ENCODE assay signal across 8 cellular contexts in the genomic region with DNA sequence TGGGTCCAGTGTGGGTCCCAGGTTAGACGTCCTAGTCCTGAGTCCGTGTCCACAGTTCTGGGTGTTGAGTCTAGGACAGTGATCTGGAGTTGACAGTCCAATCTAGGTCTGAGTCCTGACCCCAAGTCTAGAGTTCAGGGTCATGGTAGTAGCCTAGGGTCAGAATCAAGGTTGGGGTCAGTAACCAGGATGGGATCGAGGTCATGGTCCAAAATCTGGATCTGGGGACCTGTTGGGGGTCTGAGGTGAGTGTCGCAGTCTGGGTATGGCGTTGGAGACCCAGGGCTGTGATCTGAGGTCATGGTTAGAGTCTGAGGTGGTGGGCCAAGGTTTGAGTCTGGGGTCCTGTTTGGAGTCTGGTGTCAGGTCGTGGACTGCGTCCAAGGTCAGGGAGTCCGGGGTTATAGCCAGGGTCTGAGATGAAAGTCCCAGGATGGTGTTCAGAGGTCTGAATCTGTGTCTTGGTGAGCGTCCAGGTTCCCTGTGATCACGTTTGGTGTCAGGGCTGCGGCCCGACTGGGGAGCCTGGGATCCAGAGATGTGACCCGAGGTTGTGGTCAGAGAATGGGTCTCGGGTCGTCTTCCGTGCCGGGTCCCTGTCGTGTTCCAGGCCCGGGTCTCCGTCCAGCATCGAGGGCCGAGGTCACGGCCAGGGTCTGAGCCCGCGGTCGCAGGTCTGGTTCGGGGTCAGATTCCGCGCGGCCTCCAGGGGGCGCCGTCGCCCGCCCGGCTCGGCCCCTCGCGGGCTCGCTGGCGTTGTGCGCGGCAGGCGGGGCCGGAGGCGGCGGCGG. TPM values are rescaled to one million over a fixed set of nuclear protein-coding genes. Genes with fewer than 3 reads are reported as not detected.
DNase-seq lines count a peak whose midpoint lies in the region; ATAC-seq and TF ChIP-seq lines count a peak whose summit lies in the region.

No MANE protein-coding gene starts in this region.

- peak overlapping the region; percentile 77 for H3K4me3 Mint-ChIP-seq in activated CD8-positive, alpha-beta T cell treated with anti-CD3 and anti-CD28 coated beads, Interleukin-2, amount 10 ng/mL, durations not matched to agents 7 days and 5 days
- peak overlapping the region; percentile 92 for H3K4me3 Mint-ChIP-seq in endodermal cell
- H3K4me3 Mint-ChIP-seq in stimulated activated memory B cell treated with anti-CD40 and anti-IgM and Interleukin-4, amounts not matched to agents 10 μg/mL and 1 μg/mL and 100 μg/mL, for 72 hours, result peak overlapping the region; percentile 79

- peak; percentile 72 for DNase-seq in ELF-1 (ENCODE audit: low read depth, low spot score)
- DNase-seq in NCI-H226, result peak; percentile 40
- peak; percentile 79 for DNase-seq in activated CD8-positive, alpha-beta T cell treated with anti-CD3 and anti-CD28 coated beads, Interleukin-2, amount 10 ng/mL, durations not matched to agents 7 days and 5 days
- DNase-seq in endodermal cell, result peak; percentile 93
- DNase-seq in midbrain (lab: John Stamatoyannopoulos, UW), result peak; percentile 70
- no peak for DNase-seq in cerebellar cortex (ENCODE audit: low spot score)

- WGBS in endodermal cell (ENCODE audit: insufficient coverage in 1 of 2, insufficient read length in 1 of 2), 2 experiments, result 22 to 66% methylated on average over 10 to 47 of the region's 47 CpGs

- H3K9ac ChIP-seq in endodermal cell (ENCODE audit: extremely low read depth, low read length, poor library complexity, severe bottlenecking), result no peak overlapping the region

- peaks cover 39% of the 10 kb centered on the region for H3K36me3 Mint-ChIP-seq in activated CD8-positive, alpha-beta T cell treated with anti-CD3 and anti-CD28 coated beads, Interleukin-2, amount 10 ng/mL, durations not matched to agents 7 days and 5 days (ENCODE audit: low read depth)
- peaks cover 6% of the 10 kb centered on the region for H3K36me3 Mint-ChIP-seq in endodermal cell (ENCODE audit: low read depth)
- peaks cover 34% of the 10 kb centered on the region for H3K36me3 Mint-ChIP-seq in stimulated activated memory B cell treated with anti-CD40 and anti-IgM and Interleukin-4, amounts not matched to agents 10 μg/mL and 1 μg/mL and 100 μg/mL, for 72 hours

- no peaks in the 10 kb centered on the region for H3K9me3 Mint-ChIP-seq in activated CD8-positive, alpha-beta T cell treated with anti-CD3 and anti-CD28 coated beads, Interleukin-2, amount 10 ng/mL, durations not matched to agents 7 days and 5 days (ENCODE audit: insufficient read depth)
- no peaks in the 10 kb centered on the region for H3K9me3 Mint-ChIP-seq in endodermal cell
- no peaks in the 10 kb centered on the region for H3K9me3 Mint-ChIP-seq in stimulated activated memory B cell treated with anti-CD40 and anti-IgM and Interleukin-4, amounts not matched to agents 10 μg/mL and 1 μg/mL and 100 μg/mL, for 72 hours

- no peaks in the 10 kb centered on the region for H3K27me3 ChIP-seq in endodermal cell (ENCODE audit: control insufficient read depth, insufficient read depth, low read length, poor library complexity, severe bottlenecking)

- H3K4me1 ChIP-seq in endodermal cell (ENCODE audit: control insufficient read depth, insufficient read depth, low read length), result peaks cover 19% of the 10 kb centered on the region

- peaks cover 71% of the 10 kb centered on the region for H3K4me1 Mint-ChIP-seq in activated CD8-positive, alpha-beta T cell treated with anti-CD3 and anti-CD28 coated beads, Interleukin-2, amount 10 ng/mL, durations not matched to agents 7 days and 5 days (ENCODE audit: low read depth)
- peaks cover 35% of the 10 kb centered on the region for H3K4me1 Mint-ChIP-seq in endodermal cell
- peaks cover 75% of the 10 kb centered on the region for H3K4me1 Mint-ChIP-seq in stimulated activated memory B cell treated with anti-CD40 and anti-IgM and Interleukin-4, amounts not matched to agents 10 μg/mL and 1 μg/mL and 100 μg/mL, for 72 hours

- POLR2A ChIA-PET in activated CD8-positive, alpha-beta T cell treated with anti-CD3 and anti-CD28 coated beads, Interleukin-2, amount 10 ng/mL, durations not matched to agents 7 days and 5 days (lab: Charles Lee), result interaction anchor here (0.7 to 8.1 kb wide), 5 partner anchors 11 to 173 kb away, joined by 3 to 201 read pairs (median 8); a partner anchor contains a TSS

- H3K9me3 ChIP-seq in endodermal cell (ENCODE audit: control insufficient read depth, low read length), result no peaks in the 10 kb centered on the region

- peaks cover 20% of the 10 kb centered on the region for H3K36me3 ChIP-seq in endodermal cell (ENCODE audit: control insufficient read depth, insufficient read depth, low read length)

- ATAC-seq in HG02610 (IDR thresholded peaks at IDR 0.05; ENCODE audit: unreplicated experiment), result peak; percentile 29
- ATAC-seq in activated CD8-positive, alpha-beta T cell treated with anti-CD3 and anti-CD28 coated beads, Interleukin-2, amount 10 ng/mL, durations not matched to agents 7 days and 5 days, result peak; percentile 46
- peak; percentile 75 for ATAC-seq in stimulated activated memory B cell treated with anti-CD40 and anti-IgM and Interleukin-4, amounts not matched to agents 10 μg/mL and 1 μg/mL and 100 μg/mL, for 72 hours

- H3K27ac ChIP-seq in endodermal cell (ENCODE audit: low read depth, low read length), result no peak overlapping the region

- H3K4me3 ChIP-seq in endodermal cell (ENCODE audit: low read length), result no peak overlapping the region

- CTCF ChIA-PET in activated CD8-positive, alpha-beta T cell treated with anti-CD3 and anti-CD28 coated beads, Interleukin-2, amount 10 ng/mL, durations not matched to agents 7 days and 5 days (lab: Charles Lee), result interaction anchor here (1.0 to 7.4 kb wide), 9 partner anchors 13 to 116 kb away, joined by 3 to 116 read pairs (median 50); a partner anchor contains a TSS

- TF ChIP-seq CTCF in endodermal cell (conservative IDR thresholded peaks at IDR 0.05), result peak; percentile 76

- H3K27me3 Mint-ChIP-seq in activated CD8-positive, alpha-beta T cell treated with anti-CD3 and anti-CD28 coated beads, Interleukin-2, amount 10 ng/mL, durations not matched to agents 7 days and 5 days (ENCODE audit: low read depth), result no peaks in the 10 kb centered on the region
- peaks cover 22% of the 10 kb centered on the region for H3K27me3 Mint-ChIP-seq in endodermal cell (ENCODE audit: insufficient read depth)
- H3K27me3 Mint-ChIP-seq in stimulated activated memory B cell treated with anti-CD40 and anti-IgM and Interleukin-4, amounts not matched to agents 10 μg/mL and 1 μg/mL and 100 μg/mL, for 72 hours, result peaks cover 7% of the 10 kb centered on the region

- H3K27ac Mint-ChIP-seq in activated CD8-positive, alpha-beta T cell treated with anti-CD3 and anti-CD28 coated beads, Interleukin-2, amount 10 ng/mL, durations not matched to agents 7 days and 5 days, result peak overlapping the region; percentile 73
- peak overlapping the region; percentile 45 for H3K27ac Mint-ChIP-seq in endodermal cell
- H3K27ac Mint-ChIP-seq in stimulated activated memory B cell treated with anti-CD40 and anti-IgM and Interleukin-4, amounts not matched to agents 10 μg/mL and 1 μg/mL and 100 μg/mL, for 72 hours, result peak overlapping the region; percentile 96

RNA-seq across cellular contexts. Expression of a gene that starts 0.4 kb away (rescaled TPM):
- total RNA-seq in activated CD8-positive, alpha-beta T cell treated with anti-CD3 and anti-CD28 coated beads, Interleukin-2, amount 10 ng/mL, durations not matched to agents 7 days and 5 days, result 100 to 1,000 TPM; 338 to 348 TPM
- total RNA-seq in endodermal cell, result 10 to 100 TPM; 58.0 to 61.7 TPM
- polyA plus RNA-seq in endodermal cell (2013, experiment 1 of 2), result 43.5 TPM
- 39.5 TPM for polyA plus RNA-seq in endodermal cell (2013, experiment 2 of 2)

RNA-seq across cellular contexts. Expression of a gene that starts 23.3 kb away (rescaled TPM):
- total RNA-seq in activated CD8-positive, alpha-beta T cell treated with anti-CD3 and anti-CD28 coated beads, Interleukin-2, amount 10 ng/mL, durations not matched to agents 7 days and 5 days, result 100 to 1,000 TPM; 179 to 189 TPM
- 10 to 100 TPM; 56.6 to 58.6 TPM for total RNA-seq in endodermal cell
- 30.0 TPM for polyA plus RNA-seq in endodermal cell (2013, experiment 1 of 2)
- polyA plus RNA-seq in endodermal cell (2013, experiment 2 of 2), result 27.5 TPM

RNA-seq across cellular contexts. Expression of a gene that starts 37.5 kb away (rescaled TPM):
- 10 to 100 TPM; 12.0 to 13.0 TPM for total RNA-seq in activated CD8-positive, alpha-beta T cell treated with anti-CD3 and anti-CD28 coated beads, Interleukin-2, amount 10 ng/mL, durations not matched to agents 7 days and 5 days
- 10 to 100 TPM; 39.1 to 44.4 TPM for total RNA-seq in endodermal cell
- polyA plus RNA-seq in endodermal cell (2013, experiment 1 of 2), result 22.0 TPM
- polyA plus RNA-seq in endodermal cell (2013, experiment 2 of 2), result 16.0 TPM

Comparison
In these comparisons a context has a peak if more than half of its experiments do, and no peak if none do; other contexts are left out.
1. H3K27ac Mint-ChIP-seq: peak in every context shown above with its lines; median percentile 96 in stimulated activated memory B cell treated with anti-CD40 and anti-IgM and Interleukin-4, amounts not matched to agents 10 μg/mL and 1 μg/mL and 100 μg/mL, for 72 hours; 73 in activated CD8-positive, alpha-beta T cell treated with anti-CD3 and anti-CD28 coated beads, Interleukin-2, amount 10 ng/mL, durations not matched to agents 7 days and 5 days; 45 in endodermal cell.
2. RNA of a gene that starts 0.4 kb away (total RNA-seq): 338 to 348 TPM in activated CD8-positive, alpha-beta T cell treated with anti-CD3 and anti-CD28 coated beads, Interleukin-2, amount 10 ng/mL, durations not matched to agents 7 days and 5 days; 58.0 to 61.7 TPM in endodermal cell; every median in the first group is over 4 times any median in the second.
3. Peak in every context shown above with its lines, with median percentiles within 50 percentile points of each other: ATAC-seq and H3K4me3 Mint-ChIP-seq.